In genomic region chr10:66803174-66803573, GRCh38 we compare ENCODE assay signal across 1 cellular context.
A peak's percentile ranks its signal among the peaks of the same experiment; 100 is the strongest.
TF ChIP-seq lines count a peak whose summit lies in the region.

No MANE protein-coding gene starts in this region.

TF ChIP-seq in H1, 55 proteins besides CTCF, POLR2A, EP300 and RAD21:
- no peak for TF ChIP-seq RBBP5 (IDR thresholded peaks at IDR 0.05; ENCODE audit: borderline replicate concordance, low read depth, low read length)
- peak; percentile 48; the same call in 1 of the 2 replicates for TF ChIP-seq TEAD4 (IDR thresholded peaks at IDR 0.05; ENCODE audit: low read depth, low read length)
